In genomic region chr20:38789503-38790209, GRCh38 we compare ENCODE assay signal across 14 cellular contexts. TPM values are rescaled to one million over a fixed set of nuclear protein-coding genes. Genes with fewer than 3 reads are reported as not detected.
DNase-seq lines count a peak whose midpoint lies in the region; ATAC-seq, FAIRE-seq and TF ChIP-seq lines count a peak whose summit lies in the region.
"Had no signal": no experiment of that assay in that cellular context is flagged by ENCODE, and none has a peak within 500 bp of the region (broad histone marks: within the 10 kb centered on the region; RNA-seq: fewer than 3 reads in every experiment).

No MANE protein-coding gene starts in this region.

- no peaks in the 10 kb centered on the region for H3K4me1 Mint-ChIP-seq in GM23338

- no peak overlapping the region for H3K4me2 ChIP-seq in GM23338
- no peak overlapping the region for H3K4me2 ChIP-seq in Karpas-422 (ENCODE audit: low read depth, low read length, poor library complexity, severe bottlenecking)

- H4K20me1 ChIP-seq in GM23338 (replicated peaks; ENCODE audit: insufficient read depth): no peaks in the 10 kb centered on the region
- no peaks in the 10 kb centered on the region for H4K20me1 ChIP-seq in Karpas-422 (ENCODE audit: insufficient read depth, low read depth, low read length)

- H3K36me3 Mint-ChIP-seq in GM23338 (ENCODE audit: low read depth): no peaks in the 10 kb centered on the region

- no peak for FAIRE-seq in RCC 7860 (lab: Jason Lieb, UNC)

- H3K27me3 Mint-ChIP-seq in GM23338 (ENCODE audit: insufficient read depth, low read depth, poor library complexity): peaks cover 2% of the 10 kb centered on the region
- H3K27me3 Mint-ChIP-seq: activated CD4-positive, alpha-beta T cell treated with anti-CD3 and anti-CD28 coated beads, Interleukin-2, amount 10 ng/mL, durations not matched to agents 24 days and 14 days had no signal

- H3K27me3 ChIP-seq in GM23338 (ENCODE audit: insufficient read depth) (no peaks in the 10 kb centered on the region), Karpas-422 (ENCODE audit: low read length) (no peaks in the 10 kb centered on the region)

- no peak; the same call in 2 of the 3 replicates for ATAC-seq in GM23338
- ATAC-seq in esophagus mucosa: peak; percentile 91
- no peak for ATAC-seq in GM19023 (IDR thresholded peaks at IDR 0.05; ENCODE audit: unreplicated experiment)
- no peak for ATAC-seq in HG02870 (IDR thresholded peaks at IDR 0.05; ENCODE audit: unreplicated experiment)
- no peak for ATAC-seq in GM19395 (IDR thresholded peaks at IDR 0.05; ENCODE audit: unreplicated experiment)

- H3K36me3 ChIP-seq in GM23338 (ENCODE audit: insufficient read depth) (no peaks in the 10 kb centered on the region), Karpas-422 (ENCODE audit: insufficient read depth, low read length) (no peaks in the 10 kb centered on the region)

- DNase-seq in A172 (ENCODE audit: low spot score) (peak; percentile 69), GM23338 (ENCODE audit: low spot score) (peak; percentile 23), RCC 7860 (ENCODE audit: low spot score) (peak; percentile 40), Karpas-422 (no peak)
- DNase-seq: DMS79, GOT3, left cardiac atrium, NCI-H1092 had no signal

- no peaks in the 10 kb centered on the region; the same call in 2 of the 3 replicates for H3K9me3 Mint-ChIP-seq in GM23338
- H3K9me3 Mint-ChIP-seq: activated CD4-positive, alpha-beta T cell treated with anti-CD3 and anti-CD28 coated beads, Interleukin-2, amount 10 ng/mL, durations not matched to agents 24 days and 14 days; T-helper 2 cell treated with Interferon-gamma antibody and Interleukin-4, amounts not matched to agents 5 μg/mL and 100 μg/mL, for 36 hours had no signal

- no peaks in the 10 kb centered on the region for H3K79me2 ChIP-seq in GM23338 (replicated peaks; ENCODE audit: insufficient read depth)
- H3K79me2 ChIP-seq in Karpas-422 (ENCODE audit: low read length): no peaks in the 10 kb centered on the region

- TF ChIP-seq CTCF in GM23338 (conservative IDR thresholded peaks at IDR 0.05; ENCODE audit: low read depth in 2 of 2): no peak

- H3K27ac ChIP-seq in GM23338 (ENCODE audit: low read depth) (no peak overlapping the region), Karpas-422 (ENCODE audit: low read length) (no peak overlapping the region)

- H3K4me1 ChIP-seq in GM23338 (ENCODE audit: insufficient read depth): no peaks in the 10 kb centered on the region
- no peaks in the 10 kb centered on the region for H3K4me1 ChIP-seq in Karpas-422 (ENCODE audit: low read length)

- H3K9me3 ChIP-seq in Karpas-422 (ENCODE audit: low read length): no peaks in the 10 kb centered on the region

- no peak overlapping the region for H3K27ac Mint-ChIP-seq in GM23338
- H3K27ac Mint-ChIP-seq: activated CD4-positive, alpha-beta T cell treated with anti-CD3 and anti-CD28 coated beads, Interleukin-2, amount 10 ng/mL, durations not matched to agents 24 days and 14 days; T-helper 2 cell treated with Interferon-gamma antibody and Interleukin-4, amounts not matched to agents 5 μg/mL and 100 μg/mL, for 36 hours had no signal

- H3K9me2 ChIP-seq in GM23338 (ENCODE audit: insufficient read depth) (no peaks in the 10 kb centered on the region), Karpas-422 (replicated peaks; ENCODE audit: insufficient read depth, low read length) (no peaks in the 10 kb centered on the region)

- no peak overlapping the region for H3K4me3 ChIP-seq in GM23338
- no peak overlapping the region for H3K4me3 ChIP-seq in Karpas-422 (ENCODE audit: low read length)

- H3F3A ChIP-seq in GM23338 (replicated peaks; ENCODE audit: low read depth): no peaks in the 10 kb centered on the region

- no peak overlapping the region for H3K4me3 Mint-ChIP-seq in GM23338
- H3K4me3 Mint-ChIP-seq: activated CD4-positive, alpha-beta T cell treated with anti-CD3 and anti-CD28 coated beads, Interleukin-2, amount 10 ng/mL, durations not matched to agents 24 days and 14 days; T-helper 2 cell treated with Interferon-gamma antibody and Interleukin-4, amounts not matched to agents 5 μg/mL and 100 μg/mL, for 36 hours had no signal

- H2AFZ ChIP-seq in GM23338 (no peak overlapping the region), Karpas-422 (ENCODE audit: low read length) (no peak overlapping the region)

- no peak overlapping the region for H3K9ac ChIP-seq in Karpas-422 (ENCODE audit: low read length)

TF ChIP-seq in GM23338, 12 proteins besides CTCF, POLR2A, EP300 and RAD21:
- no peak for TF ChIP-seq ZNF114 (CRISPR knock-in tag; IDR thresholded peaks at IDR 0.05)
- TF ChIP-seq JUNB (IDR thresholded peaks at IDR 0.05; ENCODE audit: unreplicated experiment): no peak
TF ChIP-seq in GM23338: peak in this region for 0.

RNA-seq across cellular contexts. Expression of gene PPP1R16B, which starts 15.8 kb away (rescaled TPM):
- 0.14 TPM in 2 replicates for total RNA-seq in A172 (2014; rRNA removed; shearing (Covaris generic))
- 11.5 and 12.0 TPM in 2 replicates for total RNA-seq in GM23338 (2014; rRNA removed; shearing (Covaris generic))
- polyA plus RNA-seq in GM23338 (2016; fragmentation: Nextera tagmentation; extraction: Ambion mirVana): 1.5 and 1.6 TPM in 2 replicates
- 2.3 TPM for total RNA-seq in esophagus mucosa
- 0.04 and 0.15 TPM in 2 replicates for total RNA-seq in Karpas-422 (2014; rRNA removed; shearing (Covaris generic); ENCODE audit: low replicate concordance)

RNA-seq across cellular contexts. Expression of gene ACTR5, which starts 41.4 kb away (rescaled TPM):
- 9.4 and 12.0 TPM in 2 replicates for total RNA-seq in A172 (2014; rRNA removed; shearing (Covaris generic))
- total RNA-seq in GM23338 (2014; rRNA removed; shearing (Covaris generic)): 19.6 and 21.8 TPM in 2 replicates
- polyA plus RNA-seq in GM23338 (2016; fragmentation: Nextera tagmentation; extraction: Ambion mirVana): 8.4 and 9.1 TPM in 2 replicates
- total RNA-seq in esophagus mucosa: 6.0 TPM
- total RNA-seq in Karpas-422 (2014; rRNA removed; shearing (Covaris generic); ENCODE audit: low replicate concordance): 4.5 and 10.6 TPM in 2 replicates
